14 cellular contexts compared by ENCODE assay signal in genomic region chr5:131217791-131218190, GRCh38. TPM values are rescaled to one million over a fixed set of nuclear protein-coding genes. Genes with fewer than 3 reads are reported as not detected.
DNase-seq lines count a peak whose midpoint lies in the region; ATAC-seq and TF ChIP-seq lines count a peak whose summit lies in the region.
"Had no signal": no experiment of that assay in that cellular context is flagged by ENCODE, and none has a peak within 500 bp of the region (broad histone marks: within the 10 kb centered on the region; RNA-seq: fewer than 3 reads in every experiment).

No MANE protein-coding gene starts in this region.

- H3K27ac Mint-ChIP-seq in activated B cell treated with CpG ODN at 0.5 μM for 24 hours: peak overlapping the region; percentile 35
- H3K27ac Mint-ChIP-seq in naive B cell: peak overlapping the region in 4 of 6 donors; percentile 17 to 76 (median 61)
- H3K27ac Mint-ChIP-seq in stimulated activated naive B cell treated with anti-CD40 and anti-IgM and Interleukin-4, amounts not matched to agents 10 μg/mL and 1 μg/mL and 100 μg/mL, for 72 hours: peak overlapping the region; percentile 77
- H3K27ac Mint-ChIP-seq: GM23338 had no signal

- TF ChIP-seq CTCF in IMR-90 (conservative IDR thresholded peaks at IDR 0.05; ENCODE audit: low read depth, low read length) (no peak), activated B cell treated with CpG ODN at 0.5 μM for 24 hours (IDR thresholded peaks at IDR 0.05) (no peak)

- TF ChIP-seq RAD21 in IMR-90 (IDR thresholded peaks at IDR 0.05; ENCODE audit: low read length): no peak

- intact Hi-C loops in IMR-90 (cut with micrococcal nuclease) (no loop called here), activated B cell treated with CpG ODN at 0.5 μM for 24 hours (cut with micrococcal nuclease) (no loop called here)

- peaks cover 11% of the 10 kb centered on the region for H3K4me1 ChIP-seq in IMR-90 (ENCODE audit: control insufficient read depth, insufficient read depth, low read length)

- no peaks in the 10 kb centered on the region for H3K27me3 Mint-ChIP-seq in activated B cell treated with CpG ODN at 0.5 μM for 24 hours
- no peaks in the 10 kb centered on the region for H3K27me3 Mint-ChIP-seq in naive B cell
- H3K27me3 Mint-ChIP-seq in stimulated activated naive B cell treated with anti-CD40 and anti-IgM and Interleukin-4, amounts not matched to agents 10 μg/mL and 1 μg/mL and 100 μg/mL, for 72 hours: no peaks in the 10 kb centered on the region
- H3K27me3 Mint-ChIP-seq: CD4-positive, alpha-beta memory T cell had no signal

- 0 out of 2 replicates have a peak overlapping the region, but pooled peaks have one; percentile 23 for H2BK120ac ChIP-seq in IMR-90 (ENCODE audit: low read depth, low read length)

- H2AFZ ChIP-seq in IMR-90 (replicated peaks; ENCODE audit: low read length, poor library complexity): no peak overlapping the region
- H2AFZ ChIP-seq: GM23338 had no signal

- H3K18ac ChIP-seq in IMR-90 (ENCODE audit: low read depth, low read length): no peak overlapping the region

- no CpG with 5 or more reads among the region's 4 CpGs for WGBS in IMR-90 (ENCODE audit: extremely low coverage in 2 of 2, insufficient read length in 1 of 2), 2 experiments

- H3K4me1 Mint-ChIP-seq in activated B cell treated with CpG ODN at 0.5 μM for 24 hours: peaks cover 58% of the 10 kb centered on the region
- H3K4me1 Mint-ChIP-seq in naive B cell: peaks cover 32 to 69% (median 67%) of the 10 kb centered on the region in 3 donors
- H3K4me1 Mint-ChIP-seq in stimulated activated naive B cell treated with anti-CD40 and anti-IgM and Interleukin-4, amounts not matched to agents 10 μg/mL and 1 μg/mL and 100 μg/mL, for 72 hours: peaks cover 18 to 61% of the 10 kb centered on the region in 2 donors
- H3K4me1 Mint-ChIP-seq: GM23338, H9 had no signal

- H2BK20ac ChIP-seq in IMR-90 (ENCODE audit: low read depth, low read length): no peak overlapping the region

- H3K56ac ChIP-seq in IMR-90 (ENCODE audit: extremely low read depth, insufficient read depth, low read length): no peak overlapping the region

- H3K9me3 Mint-ChIP-seq in activated B cell treated with CpG ODN at 0.5 μM for 24 hours (no peaks in the 10 kb centered on the region), naive B cell (no peaks in the 10 kb centered on the region)
- H3K9me3 Mint-ChIP-seq in stimulated activated naive B cell treated with anti-CD40 and anti-IgM and Interleukin-4, amounts not matched to agents 10 μg/mL and 1 μg/mL and 100 μg/mL, for 72 hours: peaks cover 0 to 2% of the 10 kb centered on the region in 2 donors
- H3K9me3 Mint-ChIP-seq: CD4-positive, alpha-beta memory T cell; GM23338; H9 had no signal

- H2BK5ac ChIP-seq in IMR-90 (ENCODE audit: low read depth, low read length, poor library complexity, severe bottlenecking): no peak overlapping the region

- POLR2A ChIA-PET in IMR-90 (lab: Charles Lee; ENCODE audit: unreplicated experiment): no interaction called here
- POLR2A ChIA-PET in activated B cell treated with CpG ODN at 0.5 μM for 24 hours (lab: Charles Lee): interaction anchor here (6.2 kb wide), 1 partner anchor 46 kb away, joined by 72 read pairs; the partner anchor contains the start of gene CDC42SE2

- BruUV-seq in IMR-90 (replicated peaks; lab: Mats Ljungman, UMichigan): no TSS peak

- H4K20me1 ChIP-seq in IMR-90 (ENCODE audit: insufficient read depth, low read length): no peaks in the 10 kb centered on the region

- H3K27ac ChIP-seq in IMR-90 (ENCODE audit: insufficient read depth, low read length): no peak overlapping the region

- H3K36me3 Mint-ChIP-seq in activated B cell treated with CpG ODN at 0.5 μM for 24 hours (ENCODE audit: low read depth) (peaks cover 45% of the 10 kb centered on the region), naive B cell (peaks cover 4 to 7% of the 10 kb centered on the region in 2 donors)
- H3K36me3 Mint-ChIP-seq in stimulated activated naive B cell treated with anti-CD40 and anti-IgM and Interleukin-4, amounts not matched to agents 10 μg/mL and 1 μg/mL and 100 μg/mL, for 72 hours: no peaks in the 10 kb centered on the region

- H3K9me1 ChIP-seq in IMR-90 (ENCODE audit: insufficient read depth, low read length): 0 out of 2 replicates have a peak, but pooled peaks cover 3% of the 10 kb centered on the region

- H2AK9ac ChIP-seq in IMR-90 (replicated peaks; ENCODE audit: low read depth, low read length, poor library complexity): no peak overlapping the region

- ATAC-seq in IMR-90 (ENCODE audit: low read depth) (no peak), activated B cell treated with CpG ODN at 0.5 μM for 24 hours (ENCODE audit: low read depth) (no peak), naive B cell (ENCODE audit: low read depth in 2 of 2) (no peak), HG03039 (IDR thresholded peaks at IDR 0.05; ENCODE audit: unreplicated experiment) (no peak)
- ATAC-seq in stimulated activated naive B cell treated with anti-CD40 and anti-IgM and Interleukin-4, amounts not matched to agents 10 μg/mL and 1 μg/mL and 100 μg/mL, for 72 hours (replicated peaks): no peak
- ATAC-seq: GM23338, HCT116 had no signal

- no peak overlapping the region for H3K4me2 ChIP-seq in IMR-90 (ENCODE audit: low read depth, low read length)
- H3K4me2 ChIP-seq: GM23338 had no signal

- CTCF ChIA-PET in IMR-90 (lab: Yijun Ruan, JAX) (no interaction called here), activated B cell treated with CpG ODN at 0.5 μM for 24 hours (lab: Charles Lee) (no interaction called here)

- H3K27me3 ChIP-seq in IMR-90 (ENCODE audit: control insufficient read depth, insufficient read depth, low read length): no peaks in the 10 kb centered on the region

- H3K9ac ChIP-seq in IMR-90 (ENCODE audit: low read depth, low read length): no peak overlapping the region

- DNase-seq in IMR-90: no peak
- no peak for DNase-seq in activated B cell treated with CpG ODN at 0.5 μM for 24 hours
- DNase-seq in naive B cell: no peak
- DNase-seq in stimulated activated naive B cell treated with anti-CD40 and anti-IgM and Interleukin-4, amounts not matched to agents 10 μg/mL and 1 μg/mL and 100 μg/mL, for 72 hours: no peak
- no peak for DNase-seq in EL
- DNase-seq: C1 segment of cervical spinal cord; Calu3; CD4-positive, alpha-beta memory T cell; COR-L47; DMS79 treated with DMSO at 0.1 percent for 48 hours; H9 had no signal

- in situ Hi-C loops in IMR-90 (cut with MboI; ENCODE audit: low sequenced_read_pairs): no loop called here

- no peak overlapping the region for H3K4me3 Mint-ChIP-seq in activated B cell treated with CpG ODN at 0.5 μM for 24 hours
- H3K4me3 Mint-ChIP-seq in naive B cell: peak overlapping the region in 4 of 8 donors; percentile 9 to 53 (median 26)
- H3K4me3 Mint-ChIP-seq in stimulated activated naive B cell treated with anti-CD40 and anti-IgM and Interleukin-4, amounts not matched to agents 10 μg/mL and 1 μg/mL and 100 μg/mL, for 72 hours: no peak overlapping the region
- H3K4me3 Mint-ChIP-seq: CD4-positive, alpha-beta memory T cell; GM23338; H9 had no signal

- no peak overlapping the region for H3K4me3 ChIP-seq in IMR-90 (ENCODE audit: insufficient read depth, low read depth, low read length)
- H3K4me3 ChIP-seq: GM23338 had no signal

- no peak for TF ChIP-seq POLR2A in IMR-90 (IDR thresholded peaks at IDR 0.05; ENCODE audit: low read depth, low read length)

- H3K23ac ChIP-seq in IMR-90 (ENCODE audit: low read depth, low read length): no peak overlapping the region

- no peak overlapping the region for H2AK5ac ChIP-seq in IMR-90 (ENCODE audit: low read depth, low read length)

- no peak overlapping the region for H2BK15ac ChIP-seq in IMR-90 (ENCODE audit: low read depth, low read length)

- no peak overlapping the region for H4K91ac ChIP-seq in IMR-90 (ENCODE audit: insufficient read depth, low read depth, low read length)

- no peak overlapping the region for H3K4ac ChIP-seq in IMR-90 (ENCODE audit: low read depth, low read length)

- no peak overlapping the region for H4K8ac ChIP-seq in IMR-90 (ENCODE audit: low read depth in 2 of 2, low read length in 2 of 2)

- H3K14ac ChIP-seq in IMR-90 (replicated peaks; ENCODE audit: low read depth, low read length): no peak overlapping the region

- H3K79me1 ChIP-seq in IMR-90 (ENCODE audit: low read depth in 1 of 2, low read length in 2 of 2): no peaks in the 10 kb centered on the region

- dilution Hi-C loops in IMR-90 (cut with HindIII; ENCODE audit: low sequenced_read_pairs, unreplicated experiment): no loop called here

- H3K9me3 ChIP-seq in IMR-90 (ENCODE audit: control insufficient read depth, insufficient read depth, low read length): no peaks in the 10 kb centered on the region

- no peaks in the 10 kb centered on the region for H3K36me3 ChIP-seq in IMR-90 (ENCODE audit: control insufficient read depth, insufficient read depth, low read length)

- no peak overlapping the region for H4K5ac ChIP-seq in IMR-90 (ENCODE audit: low read depth, low read length)

TF ChIP-seq in IMR-90, 13 proteins besides CTCF, POLR2A, EP300 and RAD21 (continues in another document):
- TF ChIP-seq MAFK (IDR thresholded peaks at IDR 0.05; ENCODE audit: low read depth, low read length): no peak
- TF ChIP-seq FOS (IDR thresholded peaks at IDR 0.05; ENCODE audit: low read depth, low read length): no peak
- no peak for TF ChIP-seq RCOR1 (IDR thresholded peaks at IDR 0.05; ENCODE audit: insufficient replicate concordance, low read length)
- TF ChIP-seq NFE2L2 (IDR thresholded peaks at IDR 0.05; ENCODE audit: low read depth, low read length): no peak

RNA-seq across cellular contexts. Expression of gene CDC42SE2, which starts 46.1 kb away (rescaled TPM):
- total RNA-seq in IMR-90 (2012; rRNA removed) (19.4 and 44.2 TPM in 2 replicates), activated B cell treated with CpG ODN at 0.5 μM for 24 hours (114 and 122 TPM in 2 replicates)
- polyA plus RNA-seq in IMR-90 (2012; rRNA removed) (8.8 and 12.5 TPM in 2 replicates), naive B cell (ENCODE audit: low read depth in 6 of 6) (100 to 1,000 TPM; 168 to 314 (median 243) TPM)
- 2.0 and 2.8 TPM in 2 replicates for polyA plus RNA-seq in IMR-90 (2012; cell fraction: cytosol; rRNA removed)
- 1.1 and 22.9 TPM in 2 replicates for polyA plus RNA-seq in IMR-90 (2012; cell fraction: nucleus; rRNA removed; ENCODE audit: low replicate concordance)

RNA-seq across cellular contexts. Expression of gene LYRM7, which starts 47.0 kb away (rescaled TPM):
- total RNA-seq in IMR-90 (2012; rRNA removed) (3.4 and 6.4 TPM in 2 replicates), activated B cell treated with CpG ODN at 0.5 μM for 24 hours (11.9 and 13.1 TPM in 2 replicates)
- polyA plus RNA-seq in IMR-90 (2012; rRNA removed) (1.6 and 2.5 TPM in 2 replicates), naive B cell (ENCODE audit: low read depth in 6 of 6) (10 to 100 TPM in 3 of 6 donors, 1 to 10 TPM in 3; 5.8 to 11.4 (median 9.6) TPM)
- 0.37 and 0.81 TPM in 2 replicates for polyA plus RNA-seq in IMR-90 (2012; cell fraction: cytosol; rRNA removed)
- polyA plus RNA-seq in IMR-90 (2012; cell fraction: nucleus; rRNA removed; ENCODE audit: low replicate concordance): 2.6 and 3.6 TPM in 2 replicates

RNA-seq across cellular contexts. Expression of gene HINT1, which starts 52.7 kb away (rescaled TPM):
- total RNA-seq in IMR-90 (2012; rRNA removed): 179 and 181 TPM in 2 replicates
- 347 and 352 TPM in 2 replicates for polyA plus RNA-seq in IMR-90 (2012; rRNA removed)
- polyA plus RNA-seq in IMR-90 (2012; cell fraction: cytosol; rRNA removed): 142 and 333 TPM in 2 replicates
- 86.7 and 151 TPM in 2 replicates for polyA plus RNA-seq in IMR-90 (2012; cell fraction: nucleus; rRNA removed; ENCODE audit: low replicate concordance)
- 201 and 212 TPM in 2 replicates for total RNA-seq in activated B cell treated with CpG ODN at 0.5 μM for 24 hours
- polyA plus RNA-seq in naive B cell (ENCODE audit: low read depth in 6 of 6): 100 to 1,000 TPM; 346 to 502 (median 420) TPM
